In the genomic region with DNA sequence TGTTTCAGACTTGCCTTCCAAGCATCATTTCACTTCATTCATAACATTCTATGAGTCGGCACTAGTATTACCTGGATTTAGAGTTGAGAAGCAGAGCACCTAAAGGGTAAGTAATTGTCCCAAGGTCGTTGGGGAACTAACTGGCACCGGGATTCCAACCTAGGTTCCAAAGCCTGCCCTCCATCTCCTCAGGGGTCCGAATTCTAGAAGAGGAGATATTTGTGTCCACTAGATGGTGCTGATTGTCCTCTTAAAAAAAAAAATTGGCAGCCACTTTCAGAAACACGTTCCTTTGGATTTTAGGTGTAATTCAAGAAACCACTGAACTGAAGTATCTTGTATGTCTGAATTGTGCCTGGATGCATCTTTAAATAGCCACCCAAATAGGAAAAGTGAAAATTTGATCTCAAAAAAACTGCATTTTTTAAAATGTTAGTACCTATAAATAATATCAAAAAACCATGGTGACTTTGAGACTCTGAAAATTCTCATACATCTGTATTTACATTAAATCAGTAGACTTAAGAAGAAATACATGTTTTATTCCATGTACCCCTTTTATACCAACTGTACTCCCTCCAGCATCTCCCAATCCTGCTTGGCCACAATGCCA, we compare ENCODE assay signal across 8 cellular contexts. TPM values are rescaled to one million over a fixed set of nuclear protein-coding genes. Genes with fewer than 3 reads are reported as not detected.
DNase-seq lines count a peak whose midpoint lies in the region; ATAC-seq and TF ChIP-seq lines count a peak whose summit lies in the region.

No MANE protein-coding gene starts in this region.

- H3K36me3 ChIP-seq in SJCRH30 = no peaks in the 10 kb centered on the region
- H3K36me3 ChIP-seq in fibroblast of lung (ENCODE audit: control insufficient read depth, insufficient read depth, low read length) = no peaks in the 10 kb centered on the region

- H3K79me2 ChIP-seq in fibroblast of lung (ENCODE audit: control insufficient read depth, insufficient read depth, low read length) = peaks cover 7% of the 10 kb centered on the region

- peaks cover 25% of the 10 kb centered on the region for H3K4me1 ChIP-seq in SJCRH30
- H3K4me1 ChIP-seq in fibroblast of lung (ENCODE audit: control insufficient read depth, extremely low read depth, insufficient read depth, low read length) = peaks cover 30% of the 10 kb centered on the region

- DNase-seq in activated T-cell treated with anti-CD3 and anti-CD28 coated beads, Interleukin-2, amount 50 U/mL, for 72 hours = peak; percentile 6 to 28
- no peak for DNase-seq in activated T-cell treated with anti-CD3 and anti-CD28 coated beads, Interleukin-2, amount 50 U/mL, for 1 hour
- DNase-seq in NAMALWA (ENCODE audit: low spot score) (peak; percentile 82), SJCRH30 (peak; percentile 16 to 77), fibroblast of lung (ENCODE audit: low read depth in 2 of 2) (peak; percentile 50 to 81), progenitor cell of endocrine pancreas (ENCODE audit: low spot score, unreplicated experiment) (no peak), 8988T (no peak)

- H3K9me3 ChIP-seq in SJCRH30 (replicated peaks) (no peaks in the 10 kb centered on the region), fibroblast of lung (ENCODE audit: control insufficient read depth, insufficient read depth, low read depth, low read length) (no peaks in the 10 kb centered on the region)

- H3K36me3 Mint-ChIP-seq in activated T-cell treated with anti-CD3 and anti-CD28 coated beads, Interleukin-2, amount 50 U/mL, for 72 hours (ENCODE audit: insufficient read depth in 2 of 2) = peaks cover 1% of the 10 kb centered on the region in 2 donors
- no peaks in the 10 kb centered on the region for H3K36me3 Mint-ChIP-seq in progenitor cell of endocrine pancreas (ENCODE audit: insufficient read depth)

- H2AFZ ChIP-seq in fibroblast of lung (ENCODE audit: low read length) = no peak overlapping the region

- H3K9ac ChIP-seq in fibroblast of lung (ENCODE audit: insufficient read depth, low read length) = no peak overlapping the region

- H3K27me3 ChIP-seq in SJCRH30 (no peaks in the 10 kb centered on the region), fibroblast of lung (ENCODE audit: control insufficient read depth, insufficient read depth, low read length) (no peaks in the 10 kb centered on the region)

- H3K4me3 ChIP-seq in SJCRH30 (no peak overlapping the region), fibroblast of lung (replicated peaks in 1 of 4; ENCODE audit: control extremely low read depth in 1 of 4, insufficient read depth in 1 of 4, low read depth in 3 of 4, low read length in 4 of 4) (no peak overlapping the region)

- no peak overlapping the region for H3K27ac Mint-ChIP-seq in activated T-cell treated with anti-CD3 and anti-CD28 coated beads, Interleukin-2, amount 50 U/mL, for 72 hours
- H3K27ac Mint-ChIP-seq in progenitor cell of endocrine pancreas = no peak overlapping the region

- H3K27me3 Mint-ChIP-seq in activated T-cell treated with anti-CD3 and anti-CD28 coated beads, Interleukin-2, amount 50 U/mL, for 72 hours (ENCODE audit: low read depth) = no peaks in the 10 kb centered on the region
- H3K27me3 Mint-ChIP-seq in progenitor cell of endocrine pancreas = no peaks in the 10 kb centered on the region

- H4K20me1 ChIP-seq in fibroblast of lung (ENCODE audit: control insufficient read depth, extremely low read depth, insufficient read depth, low read length) = no peaks in the 10 kb centered on the region

- peak; percentile 49 to 52 for TF ChIP-seq CTCF in fibroblast of lung (conservative IDR thresholded peaks at IDR 0.05 in 1 of 2, IDR thresholded peaks at IDR 0.05 in 1 of 2; ENCODE audit: low read depth in 1 of 2, low read length in 2 of 2)
- TF ChIP-seq CTCF in progenitor cell of endocrine pancreas (IDR thresholded peaks at IDR 0.05; ENCODE audit: unreplicated experiment) = peak; percentile 68

- no peak overlapping the region for H3K27ac ChIP-seq in SJCRH30
- no peak overlapping the region for H3K27ac ChIP-seq in fibroblast of lung (ENCODE audit: insufficient read depth, low read length)

- peak overlapping the region in 1 of 2 donors; percentile 4 for H3K4me3 Mint-ChIP-seq in activated T-cell treated with anti-CD3 and anti-CD28 coated beads, Interleukin-2, amount 50 U/mL, for 72 hours
- peak overlapping the region; percentile 9 for H3K4me3 Mint-ChIP-seq in progenitor cell of endocrine pancreas (ENCODE audit: low read depth)

- no peak for ATAC-seq in activated T-cell treated with anti-CD3 and anti-CD28 coated beads, Interleukin-2, amount 50 U/mL, for 72 hours (replicated peaks in 1 of 2)
- ATAC-seq in GM18519 (IDR thresholded peaks at IDR 0.05; ENCODE audit: low FRiP score, unreplicated experiment) = no peak

- peaks cover 59% of the 10 kb centered on the region for H3K4me1 Mint-ChIP-seq in activated T-cell treated with anti-CD3 and anti-CD28 coated beads, Interleukin-2, amount 50 U/mL, for 72 hours (ENCODE audit: low read depth)
- peaks cover 37% of the 10 kb centered on the region for H3K4me1 Mint-ChIP-seq in progenitor cell of endocrine pancreas (ENCODE audit: low read depth)

- no peak overlapping the region for H3K4me2 ChIP-seq in fibroblast of lung (ENCODE audit: extremely low read depth, insufficient read depth, low read length)

- no peaks in the 10 kb centered on the region for H3K9me3 Mint-ChIP-seq in activated T-cell treated with anti-CD3 and anti-CD28 coated beads, Interleukin-2, amount 50 U/mL, for 72 hours
- peaks cover under 1% of the 10 kb centered on the region for H3K9me3 Mint-ChIP-seq in progenitor cell of endocrine pancreas (ENCODE audit: low read depth)

RNA-seq across cellular contexts. Expression of a gene that starts 3.9 kb away (rescaled TPM):
- total RNA-seq in activated T-cell treated with anti-CD3 and anti-CD28 coated beads, Interleukin-2, amount 50 U/mL, for 72 hours = under 1 TPM; 0.58 to 0.60 TPM
- total RNA-seq in SJCRH30 (2014; rRNA removed; shearing (Covaris generic)) = 0.76 and 0.87 TPM in 2 replicates
- total RNA-seq in fibroblast of lung (3.9 and 5.1 TPM in 2 replicates), progenitor cell of endocrine pancreas (1.6 and 2.5 TPM in 2 replicates)
- polyA plus RNA-seq in fibroblast of lung = 0.43 and 0.50 TPM in 2 replicates
- polyA plus RNA-seq in fibroblast of lung (2012) = 0.91 and 1.5 TPM in 2 replicates
- not detected in 2 replicates for polyA minus RNA-seq in fibroblast of lung (ENCODE audit: low replicate concordance)

Comparison
In these comparisons a context has a peak if more than half of its experiments do, and no peak if none do; other contexts are left out.
1. DNase-seq: peak in activated T-cell treated with anti-CD3 and anti-CD28 coated beads, Interleukin-2, amount 50 U/mL, for 72 hours (2 of 2), NAMALWA (single experiment), SJCRH30 (2 of 2) and fibroblast of lung (2 of 2); none in activated T-cell treated with anti-CD3 and anti-CD28 coated beads, Interleukin-2, amount 50 U/mL, for 1 hour (single experiment), progenitor cell of endocrine pancreas (single experiment) and 8988T (single experiment).